ENCODE assay signal across 1 cellular context in genomic region chr7:25179771-25180591, GRCh38.
TF ChIP-seq lines count a peak whose summit lies in the region.

No MANE protein-coding gene starts in this region.

TF ChIP-seq in HepG2, 621 proteins besides CTCF, POLR2A, EP300 and RAD21 (continued from another document and continues in another):
- TF ChIP-seq ZBTB46 (CRISPR knock-in tag; IDR thresholded peaks at IDR 0.05; ENCODE audit: borderline replicate concordance) (no peak), TEF (CRISPR knock-in tag; IDR thresholded peaks at IDR 0.05) (no peak), ZNF138 (CRISPR knock-in tag; IDR thresholded peaks at IDR 0.05; ENCODE audit: low read depth) (no peak), JUN (CRISPR knock-in tag; IDR thresholded peaks at IDR 0.05) (no peak), TP53 (CRISPR knock-in tag; conservative IDR thresholded peaks at IDR 0.05) (no peak), ZNF354B (CRISPR knock-in tag; IDR thresholded peaks at IDR 0.05) (no peak), CAMTA2 (CRISPR knock-in tag; IDR thresholded peaks at IDR 0.05; ENCODE audit: borderline replicate concordance) (no peak), ZFP41 (CRISPR knock-in tag; IDR thresholded peaks at IDR 0.05; ENCODE audit: borderline replicate concordance) (no peak), ZNF83 (CRISPR knock-in tag; IDR thresholded peaks at IDR 0.05; ENCODE audit: borderline replicate concordance) (no peak), ZNF747 (CRISPR knock-in tag; IDR thresholded peaks at IDR 0.05; ENCODE audit: borderline replicate concordance) (no peak), MNT (IDR thresholded peaks at IDR 0.05) (no peak), ZFP36L2 (CRISPR knock-in tag; IDR thresholded peaks at IDR 0.05) (no peak), TSC22D2 (CRISPR knock-in tag; IDR thresholded peaks at IDR 0.05; ENCODE audit: borderline replicate concordance) (0 out of 2 replicates have a peak, but pooled peaks have one; percentile 3), GPBP1L1 (CRISPR knock-in tag; IDR thresholded peaks at IDR 0.05) (no peak), CREM (IDR thresholded peaks at IDR 0.05) (no peak), CREM (CRISPR knock-in tag; IDR thresholded peaks at IDR 0.05) (no peak), MED13 (CRISPR knock-in tag; IDR thresholded peaks at IDR 0.05) (no peak), ZBTB10 (CRISPR knock-in tag; IDR thresholded peaks at IDR 0.05; ENCODE audit: borderline replicate concordance) (no peak), ZNF264 (CRISPR knock-in tag; IDR thresholded peaks at IDR 0.05) (no peak), ZNF407 (CRISPR knock-in tag; IDR thresholded peaks at IDR 0.05; ENCODE audit: not compliant biosample characterization) (no peak), MEF2D (CRISPR knock-in tag; IDR thresholded peaks at IDR 0.05) (no peak), THAP8 (CRISPR knock-in tag; IDR thresholded peaks at IDR 0.05; ENCODE audit: borderline replicate concordance) (no peak), ZBTB3 (CRISPR knock-in tag; IDR thresholded peaks at IDR 0.05; ENCODE audit: borderline replicate concordance, low read depth) (no peak), ZBTB37 (CRISPR knock-in tag; IDR thresholded peaks at IDR 0.05) (no peak), ZNF546 (CRISPR knock-in tag; conservative IDR thresholded peaks at IDR 0.05) (no peak), ZNF670 (CRISPR knock-in tag; IDR thresholded peaks at IDR 0.05; ENCODE audit: borderline replicate concordance) (no peak), ZNF329 (CRISPR knock-in tag; IDR thresholded peaks at IDR 0.05; ENCODE audit: low read depth) (peak; percentile 55; the same call in 1 of the 2 replicates), ATF7 (IDR thresholded peaks at IDR 0.05) (no peak), ATF7 (CRISPR knock-in tag; IDR thresholded peaks at IDR 0.05) (no peak), ZNF619 (CRISPR knock-in tag; IDR thresholded peaks at IDR 0.05) (no peak), HMG20B (CRISPR knock-in tag; conservative IDR thresholded peaks at IDR 0.05) (no peak), CC2D1A (CRISPR knock-in tag; IDR thresholded peaks at IDR 0.05) (no peak), ZNF558 (CRISPR knock-in tag; IDR thresholded peaks at IDR 0.05; ENCODE audit: borderline replicate concordance) (no peak), GFI1 (CRISPR knock-in tag; IDR thresholded peaks at IDR 0.05; ENCODE audit: borderline replicate concordance) (no peak), ZNF629 (CRISPR knock-in tag; conservative IDR thresholded peaks at IDR 0.05) (0 out of 2 replicates have a peak, but pooled peaks have one; percentile 5), MXD3 (CRISPR knock-in tag; IDR thresholded peaks at IDR 0.05) (0 out of 2 replicates have a peak, but pooled peaks have one; percentile 20), IRF2 (CRISPR knock-in tag; IDR thresholded peaks at IDR 0.05) (peak; percentile 15; the same call in 1 of the 2 replicates), ZNF18 (CRISPR knock-in tag; IDR thresholded peaks at IDR 0.05; ENCODE audit: insufficient replicate concordance) (no peak), MTA1 (CRISPR knock-in tag; IDR thresholded peaks at IDR 0.05; ENCODE audit: borderline replicate concordance) (no peak)
